In the genomic region with DNA sequence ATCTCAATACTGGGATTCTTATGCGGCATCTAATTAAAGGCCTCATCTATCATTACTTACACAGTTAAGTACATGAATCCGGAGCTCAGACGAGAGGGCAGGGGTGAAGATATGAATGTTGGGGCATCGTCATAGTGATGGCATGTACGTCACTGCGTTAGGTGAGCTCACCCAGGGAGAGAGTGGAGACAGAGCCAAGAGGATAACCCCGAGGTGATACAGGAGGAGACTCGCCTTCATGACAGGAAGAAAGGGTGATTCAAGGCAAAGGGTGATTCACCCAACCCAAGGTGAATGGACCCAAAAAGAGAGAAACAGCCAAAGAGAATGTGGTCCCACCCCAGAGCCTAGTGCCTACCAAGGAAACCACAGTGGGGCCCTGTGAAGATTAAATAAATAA, we compare ENCODE assay signal across 16 cellular contexts.
DNase-seq lines count a peak whose midpoint lies in the region; FAIRE-seq and TF ChIP-seq lines count a peak whose summit lies in the region.
"Had no signal": no experiment of that assay in that cellular context is flagged by ENCODE, and none has a peak within 500 bp of the region (broad histone marks: within the 10 kb centered on the region; RNA-seq: fewer than 3 reads in every experiment).

No MANE protein-coding gene starts in this region.

- peak; percentile 96 for FAIRE-seq in keratinocyte (lab: Jason Lieb, UNC)
- FAIRE-seq: A549, GM12892 had no signal

- no peaks in the 10 kb centered on the region for H4K20me1 ChIP-seq in keratinocyte (ENCODE audit: control insufficient read depth, extremely low read depth, insufficient read depth, low read length)
- H4K20me1 ChIP-seq: BLaER1 treated with 17β-estradiol and CSF1 and Interleukin-3, amounts not matched to agents 10 nM and 100 nM had no signal

- H3K4me1 ChIP-seq in keratinocyte (ENCODE audit: control insufficient read depth, extremely low read depth, insufficient read depth, low read length): peaks cover 27% of the 10 kb centered on the region
- no peaks in the 10 kb centered on the region for H3K4me1 ChIP-seq in tibial artery
- H3K4me1 ChIP-seq: A549 had no signal

- peak; percentile 46 for DNase-seq in Daoy (ENCODE audit: low read depth)
- peak; percentile 85 for DNase-seq in M059J (ENCODE audit: low read depth)
- peak; percentile 68 for DNase-seq in amniotic epithelial cell (ENCODE audit: low read depth)
- DNase-seq in keratinocyte (ENCODE audit: low read depth, low spot score): peak; percentile 80
- DNase-seq in tibial artery: no peak
- no peak for DNase-seq in GM20000 (ENCODE audit: low spot score)
- DNase-seq in DMS53 treated with DMSO at 0.1 percent for 48 hours (lab: John Stamatoyannopoulos, UW; ENCODE audit: unreplicated experiment): no peak
- no peak for DNase-seq in activated CD8-positive, alpha-beta memory T cell treated with anti-CD3 and anti-CD28 coated beads for 24 hours
- DNase-seq: GOT3, NCI-H1694, NCI-H2107, NCI-H526 treated with DMSO at 0.1 percent for 48 hours, OCI-M1 had no signal

- intact Hi-C loops in tibial artery (cut with DNase I; ENCODE audit: low total_unique reads): no loop called here

- H3K27me3 ChIP-seq in keratinocyte (ENCODE audit: control insufficient read depth, extremely low read depth, insufficient read depth, low read length) (no peaks in the 10 kb centered on the region), tibial artery (no peaks in the 10 kb centered on the region)
- H3K27me3 ChIP-seq: BLaER1 treated with 17β-estradiol and CSF1 and Interleukin-3, amounts not matched to agents 10 nM and 100 nM had no signal

- no peaks in the 10 kb centered on the region for H3K36me3 ChIP-seq in keratinocyte (ENCODE audit: control insufficient read depth in 2 of 2, extremely low read depth in 1 of 2, insufficient read depth in 2 of 2, low read length in 2 of 2)
- no peaks in the 10 kb centered on the region for H3K36me3 ChIP-seq in tibial artery
- H3K36me3 ChIP-seq: BLaER1 treated with 17β-estradiol and CSF1 and Interleukin-3, amounts not matched to agents 10 nM and 100 nM had no signal

- no peak overlapping the region for H2AFZ ChIP-seq in keratinocyte (ENCODE audit: control insufficient read depth, low read length)

- H3K4me3 ChIP-seq in keratinocyte (ENCODE audit: control insufficient read depth in 2 of 3, extremely low read depth in 1 of 3, insufficient read depth in 2 of 3, low read depth in 1 of 3, low read length in 3 of 3) (no peak overlapping the region), tibial artery (no peak overlapping the region)
- H3K4me3 ChIP-seq: A549; BLaER1 treated with 17β-estradiol and CSF1 and Interleukin-3, amounts not matched to agents 10 nM and 100 nM had no signal

- H3K79me2 ChIP-seq in keratinocyte (ENCODE audit: control insufficient read depth, insufficient read depth, low read length): no peaks in the 10 kb centered on the region

- H3K9me3 ChIP-seq in keratinocyte (ENCODE audit: control insufficient read depth, low read depth, low read length) (no peaks in the 10 kb centered on the region), tibial artery (no peaks in the 10 kb centered on the region)
- H3K9me3 ChIP-seq: A549; BLaER1 treated with 17β-estradiol and CSF1 and Interleukin-3, amounts not matched to agents 10 nM and 100 nM had no signal

- no peaks in the 10 kb centered on the region for H3K9me1 ChIP-seq in keratinocyte (ENCODE audit: control insufficient read depth, extremely low read depth, insufficient read depth, low read length)

- TF ChIP-seq CTCF in keratinocyte (optimal IDR thresholded peaks at IDR 0.05 in 1 of 3, IDR thresholded peaks at IDR 0.05 in 1 of 3, conservative IDR thresholded peaks at IDR 0.05 in 1 of 3; ENCODE audit: extremely low read depth in 1 of 3, insufficient read depth in 2 of 3, low read length in 3 of 3) (no peak), tibial artery (IDR thresholded peaks at IDR 0.05) (no peak), GM20000 (IDR thresholded peaks at IDR 0.05; ENCODE audit: extremely low read depth, missing control alignments) (no peak)

- dilution Hi-C loops in keratinocyte (cut with MboI; ENCODE audit: extremely low pct_ligation_motif_present, low sequenced_read_pairs): no loop called here

- H3K27ac ChIP-seq in keratinocyte (ENCODE audit: control insufficient read depth, insufficient read depth, low read length) (no peak overlapping the region), tibial artery (no peak overlapping the region)
- H3K27ac ChIP-seq: A549; BLaER1 treated with 17β-estradiol and CSF1 and Interleukin-3, amounts not matched to agents 10 nM and 100 nM had no signal

- no peak overlapping the region for H3K9ac ChIP-seq in keratinocyte (ENCODE audit: control insufficient read depth, extremely low read depth, insufficient read depth, low read length)
- H3K9ac ChIP-seq: BLaER1 treated with 17β-estradiol and CSF1 and Interleukin-3, amounts not matched to agents 10 nM and 100 nM had no signal

- peak overlapping the region; percentile 2 for H3K4me2 ChIP-seq in keratinocyte (ENCODE audit: control insufficient read depth, extremely low read depth, insufficient read depth, low read depth, low read length)
- H3K4me2 ChIP-seq: A549; BLaER1 treated with 17β-estradiol and CSF1 and Interleukin-3, amounts not matched to agents 10 nM and 100 nM had no signal

Comparison
In these comparisons a context has a peak if more than half of its experiments do, and no peak if none do; other contexts are left out.
1. DNase-seq: peak in Daoy (single experiment), M059J (single experiment), amniotic epithelial cell (single experiment) and keratinocyte (single experiment); none in tibial artery (0 of 2), GM20000 (single experiment), DMS53 treated with DMSO at 0.1 percent for 48 hours (single experiment) and activated CD8-positive, alpha-beta memory T cell treated with anti-CD3 and anti-CD28 coated beads for 24 hours (single experiment).